ENCODE assay signal across 8 cellular contexts in the genomic region with DNA sequence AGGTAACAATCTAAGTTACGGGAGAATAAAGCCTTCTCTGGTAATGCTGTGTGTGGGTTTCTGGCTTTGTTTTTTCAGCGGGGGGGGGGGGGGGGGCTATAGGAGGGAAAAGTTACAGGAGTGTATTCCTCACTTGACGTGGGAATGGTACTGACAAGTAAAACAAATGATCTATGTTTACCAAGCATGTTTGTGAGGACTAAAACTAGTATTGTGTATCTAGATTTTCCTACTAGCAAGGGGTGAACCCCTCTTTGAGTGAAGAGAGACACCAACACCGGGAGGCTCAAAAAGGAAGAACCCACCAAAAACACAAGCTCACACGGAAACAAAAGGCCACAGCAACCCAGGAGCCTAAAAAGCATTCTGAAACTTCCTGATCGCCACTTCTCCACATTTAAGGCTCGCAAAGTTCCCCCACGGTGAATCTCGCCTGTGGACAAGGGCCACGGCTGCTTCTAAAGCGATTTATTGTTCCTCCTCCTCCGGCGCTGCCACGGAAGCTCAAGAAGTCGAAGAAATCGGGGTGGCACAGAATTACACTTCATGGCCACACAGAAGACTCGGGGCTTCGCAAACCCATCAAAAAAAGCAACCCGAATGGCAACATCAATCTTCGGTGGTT. TPM values are rescaled to one million over a fixed set of nuclear protein-coding genes. Genes with fewer than 3 reads are reported as not detected.
DNase-seq lines count a peak whose midpoint lies in the region; ATAC-seq and TF ChIP-seq lines count a peak whose summit lies in the region.

No MANE protein-coding gene starts in this region.

- H3K36me3 ChIP-seq in right atrium auricular region, result no peaks in the 10 kb centered on the region

- no peaks in the 10 kb centered on the region for H3K27me3 ChIP-seq in right atrium auricular region

- POLR2A ChIA-PET in activated naive CD8-positive, alpha-beta T cell treated with anti-CD3 and anti-CD28 coated beads, Interleukin-2, amount 10 ng/mL, durations not matched to agents 7 days and 5 days (lab: Charles Lee), result interaction anchor here (0.5 to 1.5 kb wide), 7 partner anchors 8 to 231 kb away, joined by 3 to 7 read pairs (median 3); a partner anchor contains a TSS

- peak overlapping the region; percentile 99 for H3K27ac Mint-ChIP-seq in activated naive CD8-positive, alpha-beta T cell treated with anti-CD3 and anti-CD28 coated beads, Interleukin-2, amount 10 ng/mL, durations not matched to agents 7 days and 5 days

- H3K27ac ChIP-seq in right atrium auricular region, result peak overlapping the region; percentile 95 to 98

- H3K4me1 ChIP-seq in right atrium auricular region, result peaks cover 0 to 30% of the 10 kb centered on the region in 2 donors

- H3K4me3 Mint-ChIP-seq in activated naive CD8-positive, alpha-beta T cell treated with anti-CD3 and anti-CD28 coated beads, Interleukin-2, amount 10 ng/mL, durations not matched to agents 7 days and 5 days, result peak overlapping the region; percentile 99

- H3K4me1 Mint-ChIP-seq in activated naive CD8-positive, alpha-beta T cell treated with anti-CD3 and anti-CD28 coated beads, Interleukin-2, amount 10 ng/mL, durations not matched to agents 7 days and 5 days, result peaks cover 18% of the 10 kb centered on the region

- ATAC-seq in activated naive CD8-positive, alpha-beta T cell treated with anti-CD3 and anti-CD28 coated beads, Interleukin-2, amount 10 ng/mL, durations not matched to agents 7 days and 5 days (ENCODE audit: low read depth), result no peak
- no peak for ATAC-seq in GM21825 (IDR thresholded peaks at IDR 0.05; ENCODE audit: unreplicated experiment)
- no peak for ATAC-seq in GM21526 (IDR thresholded peaks at IDR 0.05; ENCODE audit: low FRiP score, unreplicated experiment)

- peak overlapping the region; percentile 51 for H3K4me3 ChIP-seq in AG09309 (ENCODE audit: control insufficient read depth, low read depth, low read length)
- H3K4me3 ChIP-seq in GM12865 (ENCODE audit: low read depth, low read length), result peak overlapping the region; percentile 93
- H3K4me3 ChIP-seq in right atrium auricular region, result peak overlapping the region; percentile 68 to 72

- TF ChIP-seq CTCF in AG09309 (IDR thresholded peaks at IDR 0.05; ENCODE audit: control insufficient read depth, insufficient read depth, low read depth, low read length, missing control alignments) (no peak), GM12865 (IDR thresholded peaks at IDR 0.05; ENCODE audit: insufficient read depth, low read depth, low read length, missing control alignments) (no peak), right atrium auricular region (IDR thresholded peaks at IDR 0.05) (no peak)

- H3K9me3 Mint-ChIP-seq in activated naive CD8-positive, alpha-beta T cell treated with anti-CD3 and anti-CD28 coated beads, Interleukin-2, amount 10 ng/mL, durations not matched to agents 7 days and 5 days, result no peaks in the 10 kb centered on the region

- no peaks in the 10 kb centered on the region for H3K9me3 ChIP-seq in right atrium auricular region

- peaks cover 4% of the 10 kb centered on the region for H3K36me3 Mint-ChIP-seq in activated naive CD8-positive, alpha-beta T cell treated with anti-CD3 and anti-CD28 coated beads, Interleukin-2, amount 10 ng/mL, durations not matched to agents 7 days and 5 days

- DNase-seq in AG09309 (ENCODE audit: low read depth) (no peak), GM12865 (ENCODE audit: low read depth) (peak; percentile 42), NCI-H146 (lab: John Stamatoyannopoulos, UW) (peak; percentile 48), right atrium auricular region (ENCODE audit: low spot score) (peak; percentile 59), putamen (ENCODE audit: low spot score) (peak; percentile 47)
- DNase-seq in activated naive CD8-positive, alpha-beta T cell treated with anti-CD3 and anti-CD28 coated beads, Interleukin-2, amount 10 ng/mL, durations not matched to agents 7 days and 5 days, result peak; percentile 62

- no peaks in the 10 kb centered on the region for H3K27me3 Mint-ChIP-seq in activated naive CD8-positive, alpha-beta T cell treated with anti-CD3 and anti-CD28 coated beads, Interleukin-2, amount 10 ng/mL, durations not matched to agents 7 days and 5 days

RNA-seq across cellular contexts. Expression of a gene that starts 0.7 kb away (rescaled TPM):
- total RNA-seq in activated naive CD8-positive, alpha-beta T cell treated with anti-CD3 and anti-CD28 coated beads, Interleukin-2, amount 10 ng/mL, durations not matched to agents 7 days and 5 days, result 100 to 1,000 TPM; 112 to 114 TPM
- 10 to 100 TPM; 51.2 to 68.8 TPM for total RNA-seq in right atrium auricular region
